ENCODE assay signal across 1 cellular context in the genomic region with DNA sequence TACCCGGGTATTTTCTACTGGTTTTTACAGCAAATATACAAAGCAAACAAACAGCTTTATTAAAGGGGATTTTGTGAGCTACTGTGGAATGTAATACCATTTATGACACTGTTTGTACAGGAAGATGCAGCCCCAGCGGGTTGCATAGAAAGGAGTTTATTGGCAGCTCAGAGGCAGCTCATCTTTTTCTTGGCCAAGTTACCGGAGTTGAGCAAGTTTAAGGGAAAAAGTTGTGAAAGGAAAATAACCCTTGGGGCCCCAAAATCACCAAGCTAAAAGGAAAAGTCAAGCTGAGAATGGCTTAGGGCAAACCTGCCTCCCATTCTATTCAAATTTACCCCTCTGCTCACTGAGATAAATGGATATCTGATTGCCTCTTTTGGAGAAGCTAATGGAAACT.
TF ChIP-seq lines count a peak whose summit lies in the region.

No MANE protein-coding gene starts in this region.

TF ChIP-seq in GM23338, 12 proteins besides CTCF, POLR2A, EP300 and RAD21 (continued from another document):
- TF ChIP-seq, protein P1, sequence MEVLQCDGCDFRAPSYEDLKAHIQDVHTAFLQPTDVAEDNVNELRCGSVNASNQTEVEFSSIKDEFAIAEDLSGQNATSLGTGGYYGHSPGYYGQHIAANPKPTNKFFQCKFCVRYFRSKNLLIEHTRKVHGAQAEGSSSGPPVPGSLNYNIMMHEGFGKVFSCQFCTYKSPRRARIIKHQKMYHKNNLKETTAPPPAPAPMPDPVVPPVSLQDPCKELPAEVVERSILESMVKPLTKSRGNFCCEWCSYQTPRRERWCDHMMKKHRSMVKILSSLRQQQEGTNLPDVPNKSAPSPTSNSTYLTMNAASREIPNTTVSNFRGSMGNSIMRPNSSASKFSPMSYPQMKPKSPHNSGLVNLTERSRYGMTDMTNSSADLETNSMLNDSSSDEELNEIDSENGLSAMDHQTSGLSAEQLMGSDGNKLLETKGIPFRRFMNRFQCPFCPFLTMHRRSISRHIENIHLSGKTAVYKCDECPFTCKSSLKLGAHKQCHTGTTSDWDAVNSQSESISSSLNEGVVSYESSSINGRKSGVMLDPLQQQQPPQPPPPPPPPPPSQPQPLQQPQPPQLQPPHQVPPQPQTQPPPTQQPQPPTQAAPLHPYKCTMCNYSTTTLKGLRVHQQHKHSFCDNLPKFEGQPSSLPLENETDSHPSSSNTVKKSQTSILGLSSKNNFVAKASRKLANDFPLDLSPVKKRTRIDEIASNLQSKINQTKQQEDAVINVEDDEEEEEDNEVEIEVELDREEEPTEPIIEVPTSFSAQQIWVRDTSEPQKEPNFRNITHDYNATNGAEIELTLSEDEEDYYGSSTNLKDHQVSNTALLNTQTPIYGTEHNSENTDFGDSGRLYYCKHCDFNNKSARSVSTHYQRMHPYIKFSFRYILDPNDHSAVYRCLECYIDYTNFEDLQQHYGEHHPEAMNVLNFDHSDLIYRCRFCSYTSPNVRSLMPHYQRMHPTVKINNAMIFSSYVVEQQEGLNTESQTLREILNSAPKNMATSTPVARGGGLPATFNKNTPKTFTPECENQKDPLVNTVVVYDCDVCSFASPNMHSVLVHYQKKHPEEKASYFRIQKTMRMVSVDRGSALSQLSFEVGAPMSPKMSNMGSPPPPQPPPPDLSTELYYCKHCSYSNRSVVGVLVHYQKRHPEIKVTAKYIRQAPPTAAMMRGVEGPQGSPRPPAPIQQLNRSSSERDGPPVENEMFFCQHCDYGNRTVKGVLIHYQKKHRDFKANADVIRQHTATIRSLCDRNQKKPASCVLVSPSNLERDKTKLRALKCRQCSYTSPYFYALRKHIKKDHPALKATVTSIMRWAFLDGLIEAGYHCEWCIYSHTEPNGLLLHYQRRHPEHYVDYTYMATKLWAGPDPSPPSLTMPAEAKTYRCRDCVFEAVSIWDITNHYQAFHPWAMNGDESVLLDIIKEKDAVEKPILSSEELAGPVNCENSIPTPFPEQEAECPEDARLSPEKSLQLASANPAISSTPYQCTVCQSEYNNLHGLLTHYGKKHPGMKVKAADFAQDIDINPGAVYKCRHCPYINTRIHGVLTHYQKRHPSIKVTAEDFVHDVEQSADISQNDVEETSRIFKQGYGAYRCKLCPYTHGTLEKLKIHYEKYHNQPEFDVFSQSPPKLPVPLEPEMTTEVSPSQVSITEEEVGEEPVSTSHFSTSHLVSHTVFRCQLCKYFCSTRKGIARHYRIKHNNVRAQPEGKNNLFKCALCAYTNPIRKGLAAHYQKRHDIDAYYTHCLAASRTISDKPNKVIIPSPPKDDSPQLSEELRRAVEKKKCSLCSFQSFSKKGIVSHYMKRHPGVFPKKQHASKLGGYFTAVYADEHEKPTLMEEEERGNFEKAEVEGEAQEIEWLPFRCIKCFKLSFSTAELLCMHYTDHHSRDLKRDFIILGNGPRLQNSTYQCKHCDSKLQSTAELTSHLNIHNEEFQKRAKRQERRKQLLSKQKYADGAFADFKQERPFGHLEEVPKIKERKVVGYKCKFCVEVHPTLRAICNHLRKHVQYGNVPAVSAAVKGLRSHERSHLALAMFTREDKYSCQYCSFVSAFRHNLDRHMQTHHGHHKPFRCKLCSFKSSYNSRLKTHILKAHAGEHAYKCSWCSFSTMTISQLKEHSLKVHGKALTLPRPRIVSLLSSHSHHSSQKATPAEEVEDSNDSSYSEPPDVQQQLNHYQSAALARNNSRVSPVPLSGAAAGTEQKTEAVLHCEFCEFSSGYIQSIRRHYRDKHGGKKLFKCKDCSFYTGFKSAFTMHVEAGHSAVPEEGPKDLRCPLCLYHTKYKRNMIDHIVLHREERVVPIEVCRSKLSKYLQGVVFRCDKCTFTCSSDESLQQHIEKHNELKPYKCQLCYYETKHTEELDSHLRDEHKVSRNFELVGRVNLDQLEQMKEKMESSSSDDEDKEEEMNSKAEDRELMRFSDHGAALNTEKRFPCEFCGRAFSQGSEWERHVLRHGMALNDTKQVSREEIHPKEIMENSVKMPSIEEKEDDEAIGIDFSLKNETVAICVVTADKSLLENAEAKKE (CRISPR knock-in tag; IDR thresholded peaks at IDR 0.05) = no peak
- TF ChIP-seq CREB1 (CRISPR knock-in tag; IDR thresholded peaks at IDR 0.05; ENCODE audit: low read depth) = no peak
- no peak for TF ChIP-seq STAT1 (IDR thresholded peaks at IDR 0.05; ENCODE audit: unreplicated experiment)
- TF ChIP-seq EZH2 (IDR thresholded peaks at IDR 0.05; ENCODE audit: low read depth, unreplicated experiment) = no peak
- no peak for TF ChIP-seq NANOG (IDR thresholded peaks at IDR 0.05; ENCODE audit: borderline replicate concordance)
- no peak for TF ChIP-seq EZH2phosphoT487 (IDR thresholded peaks at IDR 0.05; ENCODE audit: unreplicated experiment)
- TF ChIP-seq JUNB (IDR thresholded peaks at IDR 0.05; ENCODE audit: unreplicated experiment) = no peak
- TF ChIP-seq, protein P2, sequence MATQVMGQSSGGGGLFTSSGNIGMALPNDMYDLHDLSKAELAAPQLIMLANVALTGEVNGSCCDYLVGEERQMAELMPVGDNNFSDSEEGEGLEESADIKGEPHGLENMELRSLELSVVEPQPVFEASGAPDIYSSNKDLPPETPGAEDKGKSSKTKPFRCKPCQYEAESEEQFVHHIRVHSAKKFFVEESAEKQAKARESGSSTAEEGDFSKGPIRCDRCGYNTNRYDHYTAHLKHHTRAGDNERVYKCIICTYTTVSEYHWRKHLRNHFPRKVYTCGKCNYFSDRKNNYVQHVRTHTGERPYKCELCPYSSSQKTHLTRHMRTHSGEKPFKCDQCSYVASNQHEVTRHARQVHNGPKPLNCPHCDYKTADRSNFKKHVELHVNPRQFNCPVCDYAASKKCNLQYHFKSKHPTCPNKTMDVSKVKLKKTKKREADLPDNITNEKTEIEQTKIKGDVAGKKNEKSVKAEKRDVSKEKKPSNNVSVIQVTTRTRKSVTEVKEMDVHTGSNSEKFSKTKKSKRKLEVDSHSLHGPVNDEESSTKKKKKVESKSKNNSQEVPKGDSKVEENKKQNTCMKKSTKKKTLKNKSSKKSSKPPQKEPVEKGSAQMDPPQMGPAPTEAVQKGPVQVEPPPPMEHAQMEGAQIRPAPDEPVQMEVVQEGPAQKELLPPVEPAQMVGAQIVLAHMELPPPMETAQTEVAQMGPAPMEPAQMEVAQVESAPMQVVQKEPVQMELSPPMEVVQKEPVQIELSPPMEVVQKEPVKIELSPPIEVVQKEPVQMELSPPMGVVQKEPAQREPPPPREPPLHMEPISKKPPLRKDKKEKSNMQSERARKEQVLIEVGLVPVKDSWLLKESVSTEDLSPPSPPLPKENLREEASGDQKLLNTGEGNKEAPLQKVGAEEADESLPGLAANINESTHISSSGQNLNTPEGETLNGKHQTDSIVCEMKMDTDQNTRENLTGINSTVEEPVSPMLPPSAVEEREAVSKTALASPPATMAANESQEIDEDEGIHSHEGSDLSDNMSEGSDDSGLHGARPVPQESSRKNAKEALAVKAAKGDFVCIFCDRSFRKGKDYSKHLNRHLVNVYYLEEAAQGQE (IDR thresholded peaks at IDR 0.05; ENCODE audit: unreplicated experiment) = no peak
